In the genomic region with DNA sequence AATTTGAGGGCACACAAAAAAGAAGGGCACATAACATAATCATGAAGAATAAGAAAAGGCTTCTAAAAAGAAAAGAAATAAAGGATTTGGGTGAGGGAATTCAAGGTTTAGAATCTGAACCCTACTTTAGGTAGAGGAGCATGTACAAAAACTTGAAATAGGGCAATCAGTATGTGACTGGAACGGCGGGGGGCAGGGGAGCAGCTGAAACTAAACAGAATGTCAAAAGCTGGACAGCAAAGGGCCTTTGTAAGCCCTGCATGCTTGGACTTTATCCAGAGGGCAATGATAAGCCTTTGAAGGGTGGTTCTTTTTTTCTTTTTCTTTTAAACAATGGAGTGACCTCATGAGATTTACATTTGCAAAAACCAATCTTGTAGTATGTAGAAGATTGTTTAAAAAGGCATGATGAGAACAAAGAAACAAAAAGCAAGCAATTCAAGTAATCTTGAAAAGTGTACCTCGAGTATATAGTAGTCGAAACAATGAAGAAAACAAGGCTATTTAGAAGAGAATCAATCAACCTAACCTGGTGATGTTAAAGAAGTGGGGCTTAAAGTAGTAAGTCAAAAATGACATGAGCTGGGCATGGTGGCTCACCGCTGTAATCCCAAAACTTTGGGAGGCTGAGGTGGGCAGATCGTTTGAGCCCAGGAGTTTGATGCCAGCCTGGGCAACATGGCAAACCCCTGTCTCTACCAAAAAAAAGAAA, we compare ENCODE assay signal across 1 cellular context.
TF ChIP-seq lines count a peak whose summit lies in the region.

No MANE protein-coding gene starts in this region.

TF ChIP-seq in HepG2, 621 proteins besides CTCF, POLR2A, EP300 and RAD21 (continues in another document):
- no peak for TF ChIP-seq YEATS2 (CRISPR knock-in tag; IDR thresholded peaks at IDR 0.05; ENCODE audit: borderline replicate concordance)
- no peak for TF ChIP-seq ZNF446 (CRISPR knock-in tag; IDR thresholded peaks at IDR 0.05)
- TF ChIP-seq, protein P1, sequence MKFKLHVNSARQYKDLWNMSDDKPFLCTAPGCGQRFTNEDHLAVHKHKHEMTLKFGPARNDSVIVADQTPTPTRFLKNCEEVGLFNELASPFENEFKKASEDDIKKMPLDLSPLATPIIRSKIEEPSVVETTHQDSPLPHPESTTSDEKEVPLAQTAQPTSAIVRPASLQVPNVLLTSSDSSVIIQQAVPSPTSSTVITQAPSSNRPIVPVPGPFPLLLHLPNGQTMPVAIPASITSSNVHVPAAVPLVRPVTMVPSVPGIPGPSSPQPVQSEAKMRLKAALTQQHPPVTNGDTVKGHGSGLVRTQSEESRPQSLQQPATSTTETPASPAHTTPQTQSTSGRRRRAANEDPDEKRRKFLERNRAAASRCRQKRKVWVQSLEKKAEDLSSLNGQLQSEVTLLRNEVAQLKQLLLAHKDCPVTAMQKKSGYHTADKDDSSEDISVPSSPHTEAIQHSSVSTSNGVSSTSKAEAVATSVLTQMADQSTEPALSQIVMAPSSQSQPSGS (CRISPR knock-in tag; IDR thresholded peaks at IDR 0.05) = peak; percentile 85
- no peak for TF ChIP-seq ZNF431 (CRISPR knock-in tag; IDR thresholded peaks at IDR 0.05; ENCODE audit: borderline replicate concordance, low read depth)
- TF ChIP-seq ZNF124 (CRISPR knock-in tag; IDR thresholded peaks at IDR 0.05) = no peak
- no peak for TF ChIP-seq ZNF430 (CRISPR knock-in tag; IDR thresholded peaks at IDR 0.05)
- peak; percentile 81 for TF ChIP-seq GATAD2A (CRISPR knock-in tag; IDR thresholded peaks at IDR 0.05)
- peak; percentile 86 for TF ChIP-seq TCF7 (IDR thresholded peaks at IDR 0.05; ENCODE audit: low read depth)
- TF ChIP-seq SOX6 (IDR thresholded peaks at IDR 0.05) = no peak
- TF ChIP-seq SOX6 (CRISPR knock-in tag; IDR thresholded peaks at IDR 0.05) = peak; percentile 100
- no peak for TF ChIP-seq JARID2 (CRISPR knock-in tag; IDR thresholded peaks at IDR 0.05; ENCODE audit: insufficient replicate concordance)
- TF ChIP-seq ISL2 (CRISPR knock-in tag; IDR thresholded peaks at IDR 0.05) = 0 out of 2 replicates have a peak, but pooled peaks have one; percentile 27
- 0 out of 2 replicates have a peak, but pooled peaks have one; percentile 32 for TF ChIP-seq MEF2D (CRISPR knock-in tag; IDR thresholded peaks at IDR 0.05)
- no peak for TF ChIP-seq ZNF558 (CRISPR knock-in tag; IDR thresholded peaks at IDR 0.05; ENCODE audit: borderline replicate concordance)
- peak; percentile 82 for TF ChIP-seq PITX1 (CRISPR knock-in tag; IDR thresholded peaks at IDR 0.05)
- no peak for TF ChIP-seq HNRNPK (IDR thresholded peaks at IDR 0.05; ENCODE audit: low read depth, low read length, poor library complexity, severe bottlenecking)
- TF ChIP-seq NR2F6 (IDR thresholded peaks at IDR 0.05) = peak; percentile 68
- TF ChIP-seq NR2F6 (CRISPR knock-in tag; IDR thresholded peaks at IDR 0.05) = peak; percentile 78
- 0 out of 2 replicates have a peak, but pooled peaks have one; percentile 27 for TF ChIP-seq ZNF331 (CRISPR knock-in tag; IDR thresholded peaks at IDR 0.05)
- no peak for TF ChIP-seq ISX (CRISPR knock-in tag; conservative IDR thresholded peaks at IDR 0.05)
- TF ChIP-seq ZNF33B (CRISPR knock-in tag; IDR thresholded peaks at IDR 0.05) = no peak
- TF ChIP-seq SOX13 (IDR thresholded peaks at IDR 0.05) = peak; percentile 97
- peak in 1 of 2 experiments; percentile 100; a peak in 2 of 4 replicates for TF ChIP-seq SOX13 (CRISPR knock-in tag; conservative IDR thresholded peaks at IDR 0.05 in 1 of 2, IDR thresholded peaks at IDR 0.05 in 1 of 2)
- TF ChIP-seq FOXO1 (CRISPR knock-in tag; IDR thresholded peaks at IDR 0.05) = 0 out of 2 replicates have a peak, but pooled peaks have one; percentile 33
- TF ChIP-seq ZNF33A (CRISPR knock-in tag; IDR thresholded peaks at IDR 0.05; ENCODE audit: borderline replicate concordance) = no peak
- TF ChIP-seq, protein P2, sequence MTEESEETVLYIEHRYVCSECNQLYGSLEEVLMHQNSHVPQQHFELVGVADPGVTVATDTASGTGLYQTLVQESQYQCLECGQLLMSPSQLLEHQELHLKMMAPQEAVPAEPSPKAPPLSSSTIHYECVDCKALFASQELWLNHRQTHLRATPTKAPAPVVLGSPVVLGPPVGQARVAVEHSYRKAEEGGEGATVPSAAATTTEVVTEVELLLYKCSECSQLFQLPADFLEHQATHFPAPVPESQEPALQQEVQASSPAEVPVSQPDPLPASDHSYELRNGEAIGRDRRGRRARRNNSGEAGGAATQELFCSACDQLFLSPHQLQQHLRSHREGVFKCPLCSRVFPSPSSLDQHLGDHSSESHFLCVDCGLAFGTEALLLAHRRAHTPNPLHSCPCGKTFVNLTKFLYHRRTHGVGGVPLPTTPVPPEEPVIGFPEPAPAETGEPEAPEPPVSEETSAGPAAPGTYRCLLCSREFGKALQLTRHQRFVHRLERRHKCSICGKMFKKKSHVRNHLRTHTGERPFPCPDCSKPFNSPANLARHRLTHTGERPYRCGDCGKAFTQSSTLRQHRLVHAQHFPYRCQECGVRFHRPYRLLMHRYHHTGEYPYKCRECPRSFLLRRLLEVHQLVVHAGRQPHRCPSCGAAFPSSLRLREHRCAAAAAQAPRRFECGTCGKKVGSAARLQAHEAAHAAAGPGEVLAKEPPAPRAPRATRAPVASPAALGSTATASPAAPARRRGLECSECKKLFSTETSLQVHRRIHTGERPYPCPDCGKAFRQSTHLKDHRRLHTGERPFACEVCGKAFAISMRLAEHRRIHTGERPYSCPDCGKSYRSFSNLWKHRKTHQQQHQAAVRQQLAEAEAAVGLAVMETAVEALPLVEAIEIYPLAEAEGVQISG (CRISPR knock-in tag; IDR thresholded peaks at IDR 0.05) = no peak
- 0 out of 2 replicates have a peak, but pooled peaks have one; percentile 6 for TF ChIP-seq ARNTL (CRISPR knock-in tag; IDR thresholded peaks at IDR 0.05)
- TF ChIP-seq, protein P3, sequence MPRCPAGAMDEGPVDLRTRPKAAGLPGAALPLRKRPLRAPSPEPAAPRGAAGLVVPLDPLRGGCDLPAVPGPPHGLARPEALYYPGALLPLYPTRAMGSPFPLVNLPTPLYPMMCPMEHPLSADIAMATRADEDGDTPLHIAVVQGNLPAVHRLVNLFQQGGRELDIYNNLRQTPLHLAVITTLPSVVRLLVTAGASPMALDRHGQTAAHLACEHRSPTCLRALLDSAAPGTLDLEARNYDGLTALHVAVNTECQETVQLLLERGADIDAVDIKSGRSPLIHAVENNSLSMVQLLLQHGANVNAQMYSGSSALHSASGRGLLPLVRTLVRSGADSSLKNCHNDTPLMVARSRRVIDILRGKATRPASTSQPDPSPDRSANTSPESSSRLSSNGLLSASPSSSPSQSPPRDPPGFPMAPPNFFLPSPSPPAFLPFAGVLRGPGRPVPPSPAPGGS (CRISPR knock-in tag; IDR thresholded peaks at IDR 0.05) = no peak
- TF ChIP-seq ZNF749 (CRISPR knock-in tag; IDR thresholded peaks at IDR 0.05; ENCODE audit: borderline replicate concordance) = no peak
- no peak for TF ChIP-seq ZNF318 (CRISPR knock-in tag; IDR thresholded peaks at IDR 0.05)
- TF ChIP-seq, protein P4, sequence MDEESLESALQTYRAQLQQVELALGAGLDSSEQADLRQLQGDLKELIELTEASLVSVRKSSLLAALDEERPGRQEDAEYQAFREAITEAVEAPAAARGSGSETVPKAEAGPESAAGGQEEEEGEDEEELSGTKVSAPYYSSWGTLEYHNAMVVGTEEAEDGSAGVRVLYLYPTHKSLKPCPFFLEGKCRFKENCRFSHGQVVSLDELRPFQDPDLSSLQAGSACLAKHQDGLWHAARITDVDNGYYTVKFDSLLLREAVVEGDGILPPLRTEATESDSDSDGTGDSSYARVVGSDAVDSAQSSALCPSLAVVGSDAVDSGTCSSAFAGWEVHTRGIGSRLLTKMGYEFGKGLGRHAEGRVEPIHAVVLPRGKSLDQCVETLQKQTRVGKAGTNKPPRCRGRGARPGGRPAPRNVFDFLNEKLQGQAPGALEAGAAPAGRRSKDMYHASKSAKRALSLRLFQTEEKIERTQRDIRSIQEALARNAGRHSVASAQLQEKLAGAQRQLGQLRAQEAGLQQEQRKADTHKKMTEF (CRISPR knock-in tag; IDR thresholded peaks at IDR 0.05) = peak; percentile 65; the same call in 1 of the 2 replicates
- TF ChIP-seq, protein P5, sequence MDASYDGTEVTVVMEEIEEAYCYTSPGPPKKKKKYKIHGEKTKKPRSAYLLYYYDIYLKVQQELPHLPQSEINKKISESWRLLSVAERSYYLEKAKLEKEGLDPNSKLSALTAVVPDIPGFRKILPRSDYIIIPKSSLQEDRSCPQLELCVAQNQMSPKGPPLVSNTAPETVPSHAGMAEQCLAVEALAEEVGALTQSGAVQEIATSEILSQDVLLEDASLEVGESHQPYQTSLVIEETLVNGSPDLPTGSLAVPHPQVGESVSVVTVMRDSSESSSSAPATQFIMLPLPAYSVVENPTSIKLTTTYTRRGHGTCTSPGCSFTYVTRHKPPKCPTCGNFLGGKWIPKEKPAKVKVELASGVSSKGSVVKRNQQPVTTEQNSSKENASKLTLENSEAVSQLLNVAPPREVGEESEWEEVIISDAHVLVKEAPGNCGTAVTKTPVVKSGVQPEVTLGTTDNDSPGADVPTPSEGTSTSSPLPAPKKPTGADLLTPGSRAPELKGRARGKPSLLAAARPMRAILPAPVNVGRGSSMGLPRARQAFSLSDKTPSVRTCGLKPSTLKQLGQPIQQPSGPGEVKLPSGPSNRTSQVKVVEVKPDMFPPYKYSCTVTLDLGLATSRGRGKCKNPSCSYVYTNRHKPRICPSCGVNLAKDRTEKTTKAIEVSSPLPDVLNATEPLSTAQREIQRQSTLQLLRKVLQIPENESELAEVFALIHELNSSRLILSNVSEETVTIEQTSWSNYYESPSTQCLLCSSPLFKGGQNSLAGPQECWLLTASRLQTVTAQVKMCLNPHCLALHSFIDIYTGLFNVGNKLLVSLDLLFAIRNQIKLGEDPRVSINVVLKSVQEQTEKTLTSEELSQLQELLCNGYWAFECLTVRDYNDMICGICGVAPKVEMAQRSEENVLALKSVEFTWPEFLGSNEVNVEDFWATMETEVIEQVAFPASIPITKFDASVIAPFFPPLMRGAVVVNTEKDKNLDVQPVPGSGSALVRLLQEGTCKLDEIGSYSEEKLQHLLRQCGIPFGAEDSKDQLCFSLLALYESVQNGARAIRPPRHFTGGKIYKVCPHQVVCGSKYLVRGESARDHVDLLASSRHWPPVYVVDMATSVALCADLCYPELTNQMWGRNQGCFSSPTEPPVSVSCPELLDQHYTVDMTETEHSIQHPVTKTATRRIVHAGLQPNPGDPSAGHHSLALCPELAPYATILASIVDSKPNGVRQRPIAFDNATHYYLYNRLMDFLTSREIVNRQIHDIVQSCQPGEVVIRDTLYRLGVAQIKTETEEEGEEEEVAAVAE (CRISPR knock-in tag; IDR thresholded peaks at IDR 0.05; ENCODE audit: borderline replicate concordance) = no peak
- no peak for TF ChIP-seq RFX5 (IDR thresholded peaks at IDR 0.05; ENCODE audit: low read depth, low read length)
